In genomic region chr19:4327252-4327876, GRCh38 we compare ENCODE assay signal across 8 cellular contexts. TPM values are rescaled to one million over a fixed set of nuclear protein-coding genes. Genes with fewer than 3 reads are reported as not detected.
A peak's percentile ranks its signal among the peaks of the same experiment; 100 is the strongest.
DNase-seq lines count a peak whose midpoint lies in the region; ATAC-seq and TF ChIP-seq lines count a peak whose summit lies in the region.

No MANE protein-coding gene starts in this region.

- H3K4me3 ChIP-seq in BLaER1 (no peak overlapping the region), Karpas-422 (ENCODE audit: low read length) (no peak overlapping the region), dorsolateral prefrontal cortex (peak overlapping the region; percentile 8 to 79 (median 60)), mucosa of descending colon (no peak overlapping the region)

- H2AFZ ChIP-seq in Karpas-422 (ENCODE audit: low read length), result no peak overlapping the region

- DNase-seq in Karpas-422 (peak; percentile 57), dorsolateral prefrontal cortex (peak; percentile 44 to 83 (median 67)), mucosa of descending colon (peak; percentile 80 to 92 (median 89))
- DNase-seq in activated CD4-positive, alpha-beta T cell treated with anti-CD3 and anti-CD28 coated beads for 48 hours, result peak; percentile 96
- DNase-seq in stimulated activated CD8-positive, alpha-beta memory T cell treated with anti-CD3 and anti-CD28 coated beads, Interleukin-4, amount 100 ng/mL, for 4 hours (ENCODE audit: low read depth in 2 of 2, low spot score in 1 of 2), result peak; percentile 41 to 49

- H3K9ac ChIP-seq in BLaER1 (no peak overlapping the region), Karpas-422 (ENCODE audit: low read length) (no peak overlapping the region)

- H3K79me2 ChIP-seq in Karpas-422 (ENCODE audit: low read length), result no peaks in the 10 kb centered on the region

- peak overlapping the region; percentile 65 for H3K4me2 ChIP-seq in BLaER1
- H3K4me2 ChIP-seq in Karpas-422 (ENCODE audit: low read depth, low read length, poor library complexity, severe bottlenecking), result no peak overlapping the region

- H3K9me3 ChIP-seq in BLaER1 (no peaks in the 10 kb centered on the region), Karpas-422 (ENCODE audit: low read length) (no peaks in the 10 kb centered on the region), mucosa of descending colon (no peaks in the 10 kb centered on the region)

- peaks cover 28% of the 10 kb centered on the region for H3K4me1 ChIP-seq in BLaER1
- H3K4me1 ChIP-seq in Karpas-422 (ENCODE audit: low read length), result no peaks in the 10 kb centered on the region
- peaks cover 6% of the 10 kb centered on the region for H3K4me1 ChIP-seq in mucosa of descending colon (ENCODE audit: low read depth)

- H3K27ac ChIP-seq in BLaER1 (no peak overlapping the region), Karpas-422 (ENCODE audit: low read length) (no peak overlapping the region), dorsolateral prefrontal cortex (peak overlapping the region in 3 of 59 donors; percentile 10 to 60 (median 43))

- H3K36me3 ChIP-seq in BLaER1, result 0 out of 2 replicates have a peak, but pooled peaks cover 17% of the 10 kb centered on the region
- no peaks in the 10 kb centered on the region for H3K36me3 ChIP-seq in Karpas-422 (ENCODE audit: insufficient read depth, low read length)
- no peaks in the 10 kb centered on the region for H3K36me3 ChIP-seq in mucosa of descending colon (ENCODE audit: low read depth)

- no peaks in the 10 kb centered on the region for H3K9me2 ChIP-seq in Karpas-422 (replicated peaks; ENCODE audit: insufficient read depth, low read length)

- H3K27me3 ChIP-seq in BLaER1, result peaks cover 7% of the 10 kb centered on the region; the same call in 1 of the 2 replicates
- H3K27me3 ChIP-seq in Karpas-422 (ENCODE audit: low read length), result no peaks in the 10 kb centered on the region
- H3K27me3 ChIP-seq in dorsolateral prefrontal cortex, result no peaks in the 10 kb centered on the region

- TF ChIP-seq CTCF in dorsolateral prefrontal cortex (IDR thresholded peaks at IDR 0.05 in 54 of 56, conservative IDR thresholded peaks at IDR 0.05 in 2 of 56; ENCODE audit: low read depth in 1 of 56, partially characterized antibody in 56 of 56) (no peak), mucosa of descending colon (IDR thresholded peaks at IDR 0.05) (no peak)

- intact Hi-C loops in dorsolateral prefrontal cortex (cut with DNase I), result no loop called here
- intact Hi-C loops in mucosa of descending colon (cut with DNase I, micrococcal nuclease), result no loop called here

- ATAC-seq in mucosa of descending colon, result peak; percentile 52
- ATAC-seq in GM18511 (IDR thresholded peaks at IDR 0.05; ENCODE audit: unreplicated experiment), result no peak
- ATAC-seq in GM19395 (IDR thresholded peaks at IDR 0.05; ENCODE audit: unreplicated experiment), result no peak

- H4K20me1 ChIP-seq in BLaER1 (no peaks in the 10 kb centered on the region), Karpas-422 (ENCODE audit: insufficient read depth, low read depth, low read length) (no peaks in the 10 kb centered on the region)

RNA-seq across cellular contexts. Expression of gene STAP2, which starts 11.3 kb away (rescaled TPM):
- 0.43 and 0.86 TPM in 2 replicates for total RNA-seq in Karpas-422 (2014; rRNA removed; shearing (Covaris generic); ENCODE audit: low replicate concordance)
- total RNA-seq in dorsolateral prefrontal cortex (10 to 100 TPM in 2 of 120 experiments, 1 to 10 TPM in 115, under 1 TPM in 3; 0.51 to 10.8 (median 3.9) TPM), mucosa of descending colon (100 to 1,000 TPM in 2 of 3 donors, 10 to 100 TPM in 1; 91.4 to 330 (median 183) TPM)

RNA-seq across cellular contexts. Expression of gene MPND, which starts 16.0 kb away (rescaled TPM):
- 5.3 and 9.5 TPM in 2 replicates for total RNA-seq in Karpas-422 (2014; rRNA removed; shearing (Covaris generic); ENCODE audit: low replicate concordance)
- 10 to 100 TPM; 18.9 to 61.6 (median 32.9) TPM for total RNA-seq in dorsolateral prefrontal cortex
- 10 to 100 TPM; 43.8 to 82.8 (median 49.0) TPM for total RNA-seq in mucosa of descending colon

RNA-seq across cellular contexts. Expression of gene FSD1, which starts 23.0 kb away (rescaled TPM):
- total RNA-seq in Karpas-422 (2014; rRNA removed; shearing (Covaris generic); ENCODE audit: low replicate concordance), result not detected in 2 replicates
- 100 to 1,000 TPM in 1 of 120 experiments, 10 to 100 TPM in 119; 35.6 to 102 (median 64.9) TPM for total RNA-seq in dorsolateral prefrontal cortex
- total RNA-seq in mucosa of descending colon, result 1 to 10 TPM in 1 of 3 donors, under 1 TPM in 2; 0.64 to 2.0 (median 0.84) TPM

RNA-seq across cellular contexts. Expression of gene TMIGD2, which starts 25.2 kb away (rescaled TPM):
- total RNA-seq in Karpas-422 (2014; rRNA removed; shearing (Covaris generic); ENCODE audit: low replicate concordance), result not detected in 2 replicates
- total RNA-seq in dorsolateral prefrontal cortex (1 to 10 TPM in 53 of 120 experiments, under 1 TPM in 47, not detected in 20; 0.40 to 4.1 (median 1.1) TPM), mucosa of descending colon (1 to 10 TPM in 2 of 3 donors, under 1 TPM in 1; 0.46 to 1.3 (median 1.2) TPM)

RNA-seq across cellular contexts. Expression of gene SHD, which starts 48.3 kb away (rescaled TPM):
- 0.61 TPM in 1 of 2 replicates, not detected in the other for total RNA-seq in Karpas-422 (2014; rRNA removed; shearing (Covaris generic); ENCODE audit: low replicate concordance)
- total RNA-seq in dorsolateral prefrontal cortex, result 10 to 100 TPM in 117 of 120 experiments, 1 to 10 TPM in 3; 5.9 to 53.0 (median 20.6) TPM
- total RNA-seq in mucosa of descending colon, result 10 to 100 TPM in 2 of 3 donors, 1 to 10 TPM in 1; 4.6 to 27.8 (median 21.0) TPM

Comparison
In these comparisons a context has a peak if more than half of its experiments do, and no peak if none do; other contexts are left out.
1. H3K4me3 ChIP-seq: peak in dorsolateral prefrontal cortex (59 of 59); none in BLaER1 (single experiment), Karpas-422 (single experiment) and mucosa of descending colon (single experiment).
2. DNase-seq: peak in every context shown above with its lines; median percentile 96 in activated CD4-positive, alpha-beta T cell treated with anti-CD3 and anti-CD28 coated beads for 48 hours; 89 in mucosa of descending colon; 67 in dorsolateral prefrontal cortex; 57 in Karpas-422; 45 in stimulated activated CD8-positive, alpha-beta memory T cell treated with anti-CD3 and anti-CD28 coated beads, Interleukin-4, amount 100 ng/mL, for 4 hours.
3. RNA of gene STAP2, which starts 11.3 kb away (total RNA-seq): 91.4 to 330 TPM in mucosa of descending colon; 0.51 to 10.8 TPM in dorsolateral prefrontal cortex and 0.43 to 0.86 TPM in Karpas-422; every median in the first group is over 4 times any median in the second.
4. RNA of gene FSD1, which starts 23.0 kb away (total RNA-seq): 35.6 to 102 TPM in dorsolateral prefrontal cortex; 0.64 to 2.0 TPM in mucosa of descending colon and not detected in Karpas-422; every median in the first group is over 10 times any median in the second.